ENCODE assay signal across 8 cellular contexts in the genomic region with DNA sequence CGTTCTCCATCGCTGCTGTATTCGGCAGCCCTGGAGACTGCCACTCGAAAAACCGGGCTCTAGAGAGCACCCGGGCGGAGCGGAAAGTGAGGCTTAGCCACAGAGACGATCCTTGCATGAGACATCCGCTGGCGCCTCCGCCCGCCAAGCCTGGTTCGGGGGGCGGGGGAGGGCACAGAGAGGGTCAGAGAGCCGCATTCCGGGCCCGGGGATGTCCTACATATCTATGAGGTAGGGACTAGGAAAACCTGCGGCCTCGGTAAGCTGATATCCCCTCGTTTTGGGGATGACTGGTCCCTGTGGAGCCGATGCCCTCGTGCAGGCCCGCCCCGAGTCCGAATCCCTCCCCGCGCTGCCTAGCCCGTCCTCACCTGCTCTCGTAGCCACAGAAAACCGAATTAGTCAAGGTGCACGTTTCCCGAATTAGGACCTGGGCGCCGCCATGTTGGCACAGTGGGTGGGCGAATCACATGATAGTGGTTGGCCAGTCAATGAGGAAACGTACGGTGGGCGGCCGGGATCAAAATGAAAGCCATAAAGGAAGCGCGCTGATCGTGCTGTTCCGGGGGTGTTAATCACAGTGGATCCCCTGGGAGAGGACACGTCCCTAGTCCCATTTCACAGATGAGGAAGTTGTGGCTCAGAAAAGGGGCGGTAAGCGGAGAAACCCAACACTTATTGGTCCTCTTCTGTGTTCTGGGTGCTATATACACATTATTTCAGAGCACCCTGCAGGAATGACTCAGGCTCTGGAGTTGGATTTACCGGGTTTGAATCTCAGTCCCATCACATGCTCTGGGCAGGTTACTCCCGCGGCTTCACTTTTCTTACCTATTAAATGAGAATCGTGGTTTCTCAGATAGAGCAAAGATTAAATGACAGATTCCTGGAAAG. TPM values are rescaled to one million over a fixed set of nuclear protein-coding genes. Genes with fewer than 3 reads are reported as not detected.
A peak's percentile ranks its signal among the peaks of the same experiment; 100 is the strongest.
DNase-seq lines count a peak whose midpoint lies in the region; ATAC-seq, FAIRE-seq and TF ChIP-seq lines count a peak whose summit lies in the region.

Gene TRMT1, minus strand, starts transcription at position 459 of the 894 bp plus-strand sequence. Its CDS starts 341 bp downstream, at position 118.

- intact Hi-C loops in Right ventricle myocardium superior (cut with DNase I): no loop called here
- intact Hi-C loops in thyroid gland (cut with DNase I): no loop called here

- ATAC-seq in Right ventricle myocardium superior (ENCODE audit: poor library complexity): peak; percentile 87

- no peaks in the 10 kb centered on the region for H3K9me3 ChIP-seq in SU-DHL-6 (ENCODE audit: insufficient read depth, low read length)
- no peaks in the 10 kb centered on the region for H3K9me3 ChIP-seq in parathyroid adenoma (ENCODE audit: control insufficient read depth, low read length)
- no peaks in the 10 kb centered on the region for H3K9me3 ChIP-seq in thyroid gland

- no peaks in the 10 kb centered on the region for H3K27me3 ChIP-seq in SU-DHL-6 (ENCODE audit: low read length)
- no peaks in the 10 kb centered on the region for H3K27me3 ChIP-seq in parathyroid adenoma (ENCODE audit: control insufficient read depth, insufficient read depth, low read length)
- no peaks in the 10 kb centered on the region for H3K27me3 ChIP-seq in thyroid gland

- H3K4me1 ChIP-seq in parathyroid adenoma (peaks cover 14% of the 10 kb centered on the region), thyroid gland (peaks cover 33% of the 10 kb centered on the region in 2 donors)

- DNase-seq in D721Med (ENCODE audit: insufficient read length, low spot score): peak; percentile 98
- DNase-seq in H4 (ENCODE audit: low spot score): peak; percentile 90
- peak; percentile 71 for DNase-seq in NCI-H128 (lab: John Stamatoyannopoulos, UW; ENCODE audit: unreplicated experiment)
- DNase-seq in activated naive CD8-positive, alpha-beta T cell treated with anti-CD3 and anti-CD28 coated beads, Interleukin-2, amount 50 U/mL, for 16 hours (ENCODE audit: low read depth, low spot score): peak; percentile 86
- DNase-seq in Right ventricle myocardium superior: peak; percentile 96
- DNase-seq in thyroid gland: peak; percentile 91 to 95

- H3K4me3 ChIP-seq in SU-DHL-6 (ENCODE audit: insufficient read depth, low read length, poor library complexity, severe bottlenecking): peak within 1 kb of the TSS; percentile 95
- H3K4me3 ChIP-seq in parathyroid adenoma (ENCODE audit: low read depth, low read length): peak within 1 kb of the TSS; percentile 89
- peak within 1 kb of the TSS; percentile 68 to 92 (median 85) for H3K4me3 ChIP-seq in thyroid gland (replicated peaks in 1 of 3)

- no peaks in the 10 kb centered on the region for H3K9me2 ChIP-seq in SU-DHL-6 (replicated peaks; ENCODE audit: insufficient read depth, low read length)

- H3K79me2 ChIP-seq in SU-DHL-6 (ENCODE audit: insufficient read depth, low read length) (peaks cover 43% of the 10 kb centered on the region), parathyroid adenoma (peaks cover 11% of the 10 kb centered on the region)

- no peaks in the 10 kb centered on the region for H4K20me1 ChIP-seq in SU-DHL-6 (ENCODE audit: low read depth, low read length)

- no peak for FAIRE-seq in D721Med (lab: Jason Lieb, UNC)

- H3K4me2 ChIP-seq in SU-DHL-6 (ENCODE audit: low read depth, low read length, poor library complexity, severe bottlenecking) (peak within 1 kb of the TSS; percentile 74), parathyroid adenoma (ENCODE audit: low read length) (peak within 1 kb of the TSS; percentile 87)

- 0 to 1% methylated on average over 22 to 47 of the region's 51 CpGs for WGBS in thyroid gland, 2 donors

- H3F3A ChIP-seq in SU-DHL-6 (ENCODE audit: insufficient read depth): peaks cover 8% of the 10 kb centered on the region

- peak within 1 kb of the TSS; percentile 79 for H3K27ac ChIP-seq in SU-DHL-6 (ENCODE audit: low read depth, low read length)
- peak within 1 kb of the TSS; percentile 58 for H3K27ac ChIP-seq in parathyroid adenoma
- peak within 1 kb of the TSS; percentile 38 to 68 (median 51) for H3K27ac ChIP-seq in thyroid gland

- no peak for TF ChIP-seq CTCF in D721Med (IDR thresholded peaks at IDR 0.05; ENCODE audit: insufficient read depth, missing control alignments)
- no peak for TF ChIP-seq CTCF in SU-DHL-6 (IDR thresholded peaks at IDR 0.05; ENCODE audit: insufficient read depth, low read length, poor library complexity, severe bottlenecking)
- no peak for TF ChIP-seq CTCF in parathyroid adenoma (IDR thresholded peaks at IDR 0.05)
- no peak for TF ChIP-seq CTCF in thyroid gland (IDR thresholded peaks at IDR 0.05)

- H3K9ac ChIP-seq in SU-DHL-6 (ENCODE audit: low read length) (peak within 1 kb of the TSS; percentile 79), parathyroid adenoma (no peak within 1 kb of the TSS)

- H2AFZ ChIP-seq in SU-DHL-6 (ENCODE audit: low read depth, low read length, severe bottlenecking) (peak within 1 kb of the TSS; percentile 77), parathyroid adenoma (peak within 1 kb of the TSS; percentile 85)

- peak in 1 of 2 donors; percentile 45 for TF ChIP-seq POLR2A in thyroid gland (IDR thresholded peaks at IDR 0.05)

- 0 out of 2 replicates have a peak, but pooled peaks cover 2% of the 10 kb centered on the region for H3K36me3 ChIP-seq in SU-DHL-6 (ENCODE audit: low read length)
- H3K36me3 ChIP-seq in parathyroid adenoma (ENCODE audit: control insufficient read depth, insufficient read depth, low read length): no peaks in the 10 kb centered on the region
- peaks cover 6 to 14% of the 10 kb centered on the region in 2 donors for H3K36me3 ChIP-seq in thyroid gland

RNA-seq across cellular contexts. Expression of gene TRMT1, which starts in this region (rescaled TPM):
- total RNA-seq in H4 (2014; rRNA removed; shearing (Covaris generic)): 22.5 and 35.1 TPM in 2 replicates
- total RNA-seq in Right ventricle myocardium superior (18.4 TPM), thyroid gland (10 to 100 TPM; 23.9 to 31.3 (median 29.1) TPM)

Comparison
In these comparisons a context has a peak if more than half of its experiments do, and no peak if none do; other contexts are left out.
1. Peak in every context shown above with its lines: DNase-seq, ATAC-seq, H3K4me3 ChIP-seq and H3K27ac ChIP-seq.